Comparison of ENCODE assay signal across 16 cellular contexts in genomic region chr10:122020202-122020601, GRCh38. TPM values are rescaled to one million over a fixed set of nuclear protein-coding genes. Genes with fewer than 3 reads are reported as not detected.
DNase-seq lines count a peak whose midpoint lies in the region; ATAC-seq, FAIRE-seq and TF ChIP-seq lines count a peak whose summit lies in the region.
"Had no signal": no experiment of that assay in that cellular context is flagged by ENCODE, and none has a peak within 500 bp of the region (broad histone marks: within the 10 kb centered on the region; RNA-seq: fewer than 3 reads in every experiment).

No MANE protein-coding gene starts in this region.

- H3K79me2 ChIP-seq in keratinocyte (ENCODE audit: control insufficient read depth, insufficient read depth, low read length), result no peaks in the 10 kb centered on the region

- no peaks in the 10 kb centered on the region for H3K36me3 Mint-ChIP-seq in activated T-helper 17 cell treated with anti-CD3 and anti-CD28 coated beads, Interleukin-2, amount 50 U/mL, for 72 hours (ENCODE audit: low read depth)
- H3K36me3 Mint-ChIP-seq in activated CD8-positive, alpha-beta memory T cell treated with anti-CD3 and anti-CD28 coated beads, Interleukin-2, amount 10 ng/mL, durations not matched to agents 7 days and 5 days, result no peaks in the 10 kb centered on the region
- H3K36me3 Mint-ChIP-seq: naive B cell had no signal

- peak overlapping the region; percentile 96 for H3K4me2 ChIP-seq in keratinocyte (ENCODE audit: control insufficient read depth, extremely low read depth, insufficient read depth, low read depth, low read length)

- no peaks in the 10 kb centered on the region for H3K4me1 Mint-ChIP-seq in activated T-helper 17 cell treated with anti-CD3 and anti-CD28 coated beads, Interleukin-2, amount 50 U/mL, for 72 hours
- no peaks in the 10 kb centered on the region for H3K4me1 Mint-ChIP-seq in activated CD8-positive, alpha-beta memory T cell treated with anti-CD3 and anti-CD28 coated beads, Interleukin-2, amount 10 ng/mL, durations not matched to agents 7 days and 5 days
- H3K4me1 Mint-ChIP-seq: naive B cell had no signal

- no peaks in the 10 kb centered on the region for H3K9me3 Mint-ChIP-seq in activated T-helper 17 cell treated with anti-CD3 and anti-CD28 coated beads, Interleukin-2, amount 50 U/mL, for 72 hours
- H3K9me3 Mint-ChIP-seq in activated CD8-positive, alpha-beta memory T cell treated with anti-CD3 and anti-CD28 coated beads, Interleukin-2, amount 10 ng/mL, durations not matched to agents 7 days and 5 days (ENCODE audit: low read depth), result no peaks in the 10 kb centered on the region

- ATAC-seq in activated T-helper 17 cell treated with anti-CD3 and anti-CD28 coated beads, Interleukin-2, amount 50 U/mL, for 72 hours (replicated peaks), result no peak
- no peak for ATAC-seq in activated CD4-positive, CD25-positive, alpha-beta regulatory T cell treated with anti-CD3 and anti-CD28 coated beads, Interleukin-2, amount 50 U/mL, for 24 hours
- no peak for ATAC-seq in activated CD8-positive, alpha-beta memory T cell treated with anti-CD3 and anti-CD28 coated beads, Interleukin-2, amount 10 ng/mL, durations not matched to agents 7 days and 5 days
- ATAC-seq: GM12878 had no signal

- H3K27me3 Mint-ChIP-seq in activated T-helper 17 cell treated with anti-CD3 and anti-CD28 coated beads, Interleukin-2, amount 50 U/mL, for 72 hours, result peaks cover 7% of the 10 kb centered on the region
- H3K27me3 Mint-ChIP-seq in activated CD8-positive, alpha-beta memory T cell treated with anti-CD3 and anti-CD28 coated beads, Interleukin-2, amount 10 ng/mL, durations not matched to agents 7 days and 5 days, result peaks cover 14% of the 10 kb centered on the region

- WGBS in small intestine, 3 donors, result 60 to 83% (median 66%) methylated on average over 6 of the region's 6 CpGs

- no peak for FAIRE-seq in bronchial epithelial cell (lab: Jason Lieb, UNC)
- FAIRE-seq in keratinocyte (lab: Jason Lieb, UNC), result no peak
- no peak for FAIRE-seq in small intestine (lab: Jason Lieb, UNC)
- FAIRE-seq: GM12878 had no signal

- H3K4me3 Mint-ChIP-seq in activated T-helper 17 cell treated with anti-CD3 and anti-CD28 coated beads, Interleukin-2, amount 50 U/mL, for 72 hours, result no peak overlapping the region
- no peak overlapping the region for H3K4me3 Mint-ChIP-seq in activated CD8-positive, alpha-beta memory T cell treated with anti-CD3 and anti-CD28 coated beads, Interleukin-2, amount 10 ng/mL, durations not matched to agents 7 days and 5 days
- H3K4me3 Mint-ChIP-seq: naive B cell had no signal

- H3K9ac ChIP-seq in keratinocyte (ENCODE audit: control insufficient read depth, extremely low read depth, insufficient read depth, low read length), result no peak overlapping the region

- H3K36me3 ChIP-seq in bronchial epithelial cell (ENCODE audit: control insufficient read depth, insufficient read depth, low read length), result no peaks in the 10 kb centered on the region
- H3K36me3 ChIP-seq in keratinocyte (ENCODE audit: control insufficient read depth in 2 of 2, extremely low read depth in 1 of 2, insufficient read depth in 2 of 2, low read length in 2 of 2), result no peaks in the 10 kb centered on the region
- no peaks in the 10 kb centered on the region for H3K36me3 ChIP-seq in small intestine (ENCODE audit: control insufficient read depth in 2 of 2, insufficient read depth in 2 of 2, low read length in 2 of 2)

- H4K20me1 ChIP-seq in keratinocyte (ENCODE audit: control insufficient read depth, extremely low read depth, insufficient read depth, low read length), result peaks cover 2% of the 10 kb centered on the region

- H3K4me3 ChIP-seq in LNCaP clone FGC (ENCODE audit: low read depth, low read length), result peak overlapping the region; percentile 50
- H3K4me3 ChIP-seq in bronchial epithelial cell (ENCODE audit: low read depth, low read length), result peak overlapping the region; percentile 42
- H3K4me3 ChIP-seq in keratinocyte (ENCODE audit: control insufficient read depth in 2 of 3, extremely low read depth in 1 of 3, insufficient read depth in 2 of 3, low read depth in 1 of 3, low read length in 3 of 3), result no peak overlapping the region
- no peak overlapping the region for H3K4me3 ChIP-seq in small intestine (ENCODE audit: low read depth in 1 of 2, low read length in 2 of 2)
- H3K4me3 ChIP-seq: coronary artery, GM12878 had no signal

- H3K9me3 ChIP-seq in keratinocyte (ENCODE audit: control insufficient read depth, low read depth, low read length) (no peaks in the 10 kb centered on the region), small intestine (ENCODE audit: control insufficient read depth, low read depth) (no peaks in the 10 kb centered on the region)

- H3K27ac Mint-ChIP-seq in activated T-helper 17 cell treated with anti-CD3 and anti-CD28 coated beads, Interleukin-2, amount 50 U/mL, for 72 hours, result no peak overlapping the region
- H3K27ac Mint-ChIP-seq in activated CD8-positive, alpha-beta memory T cell treated with anti-CD3 and anti-CD28 coated beads, Interleukin-2, amount 10 ng/mL, durations not matched to agents 7 days and 5 days, result no peak overlapping the region
- H3K27ac Mint-ChIP-seq: naive B cell had no signal

- dilution Hi-C loops in keratinocyte (cut with MboI; ENCODE audit: extremely low pct_ligation_motif_present, low sequenced_read_pairs), result no loop called here

- no peak overlapping the region for H2AFZ ChIP-seq in keratinocyte (ENCODE audit: control insufficient read depth, low read length)

- H3K27ac ChIP-seq in keratinocyte (ENCODE audit: control insufficient read depth, insufficient read depth, low read length), result no peak overlapping the region
- peak overlapping the region; percentile 15 to 47 for H3K27ac ChIP-seq in small intestine (ENCODE audit: low read depth in 1 of 2, low read length in 1 of 2)
- no peak overlapping the region for H3K27ac ChIP-seq in caudate nucleus (ENCODE audit: low read depth, low read length)
- H3K27ac ChIP-seq: coronary artery had no signal

- no peak for DNase-seq in LNCaP clone FGC (ENCODE audit: low read depth)
- no peak for DNase-seq in bronchial epithelial cell (ENCODE audit: low read depth)
- no peak for DNase-seq in keratinocyte (ENCODE audit: low read depth, low spot score)
- DNase-seq in small intestine, result peak; percentile 30
- no peak for DNase-seq in caudate nucleus (lab: John Stamatoyannopoulos, UW)
- no peak for DNase-seq in activated CD8-positive, alpha-beta memory T cell treated with anti-CD3 and anti-CD28 coated beads, Interleukin-2, amount 10 ng/mL, durations not matched to agents 7 days and 5 days
- DNase-seq: activated CD4-positive, alpha-beta T cell treated with anti-CD3 and anti-CD28 coated beads for 1 hour; activated gamma-delta T cell; KBM-7; naive B cell; NCI-H1092 treated with DMSO at 0.1 percent for 48 hours; posterior cingulate gyrus had no signal

- H3K27me3 ChIP-seq in bronchial epithelial cell (ENCODE audit: control insufficient read depth, insufficient read depth, low read length) (peaks cover 4% of the 10 kb centered on the region), keratinocyte (ENCODE audit: control insufficient read depth, extremely low read depth, insufficient read depth, low read length) (peaks cover 6% of the 10 kb centered on the region), small intestine (ENCODE audit: control insufficient read depth in 2 of 2, insufficient read depth in 2 of 2, low read length in 2 of 2) (no peaks in the 10 kb centered on the region)

- CTCF ChIA-PET in activated CD8-positive, alpha-beta memory T cell treated with anti-CD3 and anti-CD28 coated beads, Interleukin-2, amount 10 ng/mL, durations not matched to agents 7 days and 5 days (lab: Charles Lee), result no interaction called here

- TF ChIP-seq CTCF in LNCaP clone FGC (IDR thresholded peaks at IDR 0.05; ENCODE audit: control insufficient read depth, extremely low read depth, insufficient read depth) (no peak), bronchial epithelial cell (IDR thresholded peaks at IDR 0.05; ENCODE audit: insufficient read depth, low read length, severe bottlenecking) (no peak), keratinocyte (optimal IDR thresholded peaks at IDR 0.05 in 1 of 3, IDR thresholded peaks at IDR 0.05 in 1 of 3, conservative IDR thresholded peaks at IDR 0.05 in 1 of 3; ENCODE audit: extremely low read depth in 1 of 3, insufficient read depth in 2 of 3, low read length in 3 of 3) (no peak)

- no peaks in the 10 kb centered on the region for H3K9me1 ChIP-seq in keratinocyte (ENCODE audit: control insufficient read depth, extremely low read depth, insufficient read depth, low read length)

- H3K4me1 ChIP-seq in keratinocyte (ENCODE audit: control insufficient read depth, extremely low read depth, insufficient read depth, low read length) (peaks cover 21% of the 10 kb centered on the region), small intestine (ENCODE audit: control insufficient read depth in 2 of 2, insufficient read depth in 1 of 2, low read depth in 1 of 2, low read length in 1 of 2) (no peaks in the 10 kb centered on the region)

RNA-seq across cellular contexts. Expression of gene TACC2, which starts 31.2 kb away (rescaled TPM):
- total RNA-seq in bronchial epithelial cell, result 13.4 and 36.7 TPM in 2 replicates
- polyA plus RNA-seq in keratinocyte (6.8 to 20.9 TPM (median 12.8 TPM) in 3 replicates), small intestine (10 to 100 TPM; 28.6 to 99.5 (median 55.4) TPM)
- polyA plus RNA-seq in keratinocyte (2011; ENCODE audit: low read depth), result 160 TPM
- polyA plus RNA-seq in keratinocyte (2011; cell fraction: cytosol; rRNA removed), result 14.6 and 17.7 TPM in 2 replicates
- polyA plus RNA-seq in keratinocyte (2011; cell fraction: nucleus; rRNA removed), result 46.6 and 47.1 TPM in 2 replicates
- 16.0 and 58.4 TPM in 2 replicates for polyA plus RNA-seq in keratinocyte (2012; ENCODE audit: low replicate concordance)
- 16.0 to 24.0 TPM (median 17.2 TPM) in 3 replicates for polyA minus RNA-seq in keratinocyte
- 4.2 TPM for polyA minus RNA-seq in keratinocyte (2011; cell fraction: cytosol; rRNA and poly(A)+ RNA removed)
- polyA minus RNA-seq in keratinocyte (2011; cell fraction: nucleus; rRNA and poly(A)+ RNA removed), result 18.1 and 24.6 TPM in 2 replicates
- total RNA-seq in activated T-helper 17 cell treated with anti-CD3 and anti-CD28 coated beads, Interleukin-2, amount 50 U/mL, for 72 hours, result not detected
- not detected for total RNA-seq in activated CD8-positive, alpha-beta memory T cell treated with anti-CD3 and anti-CD28 coated beads, Interleukin-2, amount 10 ng/mL, durations not matched to agents 7 days and 5 days

RNA-seq across cellular contexts. Expression of gene NSMCE4A, which starts 45.2 kb away (rescaled TPM):
- 17.6 and 23.4 TPM in 2 replicates for total RNA-seq in bronchial epithelial cell
- polyA plus RNA-seq in keratinocyte (27.5 to 52.0 TPM (median 29.1 TPM) in 3 replicates), small intestine (10 to 100 TPM; 55.8 to 79.2 (median 56.2) TPM)
- polyA plus RNA-seq in keratinocyte (2011; ENCODE audit: low read depth), result 75.7 TPM
- 22.1 and 31.1 TPM in 2 replicates for polyA plus RNA-seq in keratinocyte (2011; cell fraction: cytosol; rRNA removed)
- polyA plus RNA-seq in keratinocyte (2011; cell fraction: nucleus; rRNA removed), result 51.7 and 69.1 TPM in 2 replicates
- 21.5 and 31.6 TPM in 2 replicates for polyA plus RNA-seq in keratinocyte (2012; ENCODE audit: low replicate concordance)
- 6.6 to 9.9 TPM (median 7.1 TPM) in 3 replicates for polyA minus RNA-seq in keratinocyte
- 15.2 TPM for polyA minus RNA-seq in keratinocyte (2011; cell fraction: cytosol; rRNA and poly(A)+ RNA removed)
- 7.2 and 9.2 TPM in 2 replicates for polyA minus RNA-seq in keratinocyte (2011; cell fraction: nucleus; rRNA and poly(A)+ RNA removed)
- total RNA-seq in activated T-helper 17 cell treated with anti-CD3 and anti-CD28 coated beads, Interleukin-2, amount 50 U/mL, for 72 hours, result 10 to 100 TPM; 26.4 to 49.7 TPM
- total RNA-seq in activated CD8-positive, alpha-beta memory T cell treated with anti-CD3 and anti-CD28 coated beads, Interleukin-2, amount 10 ng/mL, durations not matched to agents 7 days and 5 days, result 10 to 100 TPM; 60.3 to 67.1 TPM

Comparison
In these comparisons a context has a peak if more than half of its experiments do, and no peak if none do; other contexts are left out.
1. H3K4me3 ChIP-seq: peak in LNCaP clone FGC (single experiment) and bronchial epithelial cell (single experiment); none in keratinocyte (0 of 3) and small intestine (0 of 2).
2. H3K27ac ChIP-seq: peak in small intestine (2 of 2); none in keratinocyte (single experiment) and caudate nucleus (single experiment).
3. RNA of gene TACC2, which starts 31.2 kb away (total RNA-seq): 13.4 to 36.7 TPM in bronchial epithelial cell; not detected in activated CD8-positive, alpha-beta memory T cell treated with anti-CD3 and anti-CD28 coated beads, Interleukin-2, amount 10 ng/mL, durations not matched to agents 7 days and 5 days and not detected in activated T-helper 17 cell treated with anti-CD3 and anti-CD28 coated beads, Interleukin-2, amount 50 U/mL, for 72 hours; every median in the first group is over 10 times any median in the second.